In the genomic region with DNA sequence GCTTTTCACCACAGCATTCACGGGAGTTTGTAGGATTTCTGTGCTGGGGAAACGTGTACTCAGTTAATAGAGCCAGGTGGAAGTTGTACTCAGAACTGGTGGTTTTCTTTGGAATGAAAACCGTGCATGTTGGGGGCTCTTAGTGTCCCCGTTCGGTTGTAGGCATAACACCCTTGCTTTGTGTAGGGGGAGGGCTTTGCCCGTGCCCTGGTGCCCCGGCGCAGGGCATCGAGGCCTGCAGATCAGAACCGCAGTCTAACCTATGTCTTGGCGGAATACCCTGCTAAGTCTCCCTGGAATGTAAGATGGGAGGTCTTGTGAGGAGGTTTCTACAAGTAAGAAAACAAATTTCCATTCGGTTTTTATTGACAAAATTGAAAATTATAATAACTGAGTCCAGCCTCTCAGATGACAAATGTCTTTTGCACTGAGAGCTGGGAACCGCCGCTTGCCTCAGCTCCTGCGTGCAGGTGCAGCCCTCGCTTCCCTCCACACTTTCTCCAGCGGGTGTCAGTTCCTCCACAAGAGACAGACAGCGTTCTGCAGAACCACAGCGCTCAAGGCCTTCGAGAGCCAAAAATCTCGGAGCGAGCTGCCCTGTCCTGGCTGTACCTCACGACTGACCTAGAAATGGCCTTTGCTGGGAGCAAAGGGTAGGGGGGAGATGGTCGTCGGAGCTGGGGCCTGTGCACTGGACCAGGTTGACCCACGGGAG, we compare ENCODE assay signal across 10 cellular contexts. TPM values are rescaled to one million over a fixed set of nuclear protein-coding genes. Genes with fewer than 3 reads are reported as not detected.
DNase-seq lines count a peak whose midpoint lies in the region; ATAC-seq, FAIRE-seq and TF ChIP-seq lines count a peak whose summit lies in the region.
"Not testable (repeated sequence)": the region's sequence is repeated elsewhere in the genome, so short reads cannot be mapped to it uniquely, and the experiment has no call there.
"Had no signal": no experiment of that assay in that cellular context is flagged by ENCODE, and none has a peak within 500 bp of the region (broad histone marks: within the 10 kb centered on the region; RNA-seq: fewer than 3 reads in every experiment).

No MANE protein-coding gene starts in this region.

- TF ChIP-seq CTCF in SK-N-SH (IDR thresholded peaks at IDR 0.05); H1 (IDR thresholded peaks at IDR 0.05; ENCODE audit: control extremely low read depth in 1 of 3, insufficient read depth in 1 of 3, low read depth in 1 of 3, low read length in 3 of 3); stomach (IDR thresholded peaks at IDR 0.05): not testable (repeated sequence)

- not testable (repeated sequence) for H2BK20ac ChIP-seq in H1 (ENCODE audit: low read length)

- WGBS in SK-N-SH (ENCODE audit: low lambda C conversion rate): 53% methylated on average over 7 of the region's 26 CpGs
- WGBS in H1 (ENCODE audit: extremely low coverage in 1 of 2, insufficient coverage in 1 of 2, insufficient read length in 1 of 2, insufficient replicate concordance in 2 of 2, low coverage in 1 of 2, low lambda C conversion rate in 2 of 2, missing lambda C conversion rate in 1 of 2), 2 experiments: 35% methylated on average over 6 of the region's 26 CpGs; no CpG with 5 or more reads in 1 of the 2 experiments
- WGBS in neuronal stem cell (ENCODE audit: extremely low coverage in 2 of 2, insufficient read length in 2 of 2, insufficient replicate concordance in 1 of 2), 2 donors: no CpG with 5 or more reads among the region's 26 CpGs
- 43 to 68% (median 57%) methylated on average over 10 to 17 of the region's 26 CpGs; no CpG with 5 or more reads in 1 of the 5 donors for WGBS in stomach, 5 donors

- H3K9ac ChIP-seq in SK-N-SH: peak overlapping the region; percentile 51
- H3K9ac ChIP-seq in H1 (replicated peaks in 1 of 4; ENCODE audit: extremely low read depth in 1 of 4, low read depth in 3 of 4, low read length in 3 of 4); iPS-15b (ENCODE audit: low read depth, low read length); neuronal stem cell (ENCODE audit: low read depth, low read length, poor library complexity): not testable (repeated sequence)

- not testable (repeated sequence) for FAIRE-seq in H1 (lab: Jason Lieb, UNC)

- H3K4ac ChIP-seq in H1 (replicated peaks; ENCODE audit: insufficient read length, low read depth, low read length); neuronal stem cell (ENCODE audit: low read length): not testable (repeated sequence)

- intact Hi-C loops in stomach (cut with DNase I; ENCODE audit: low total_unique reads): not testable (repeated sequence)

- H4K5ac ChIP-seq in H1 (ENCODE audit: insufficient read length, low read depth, low read length): not testable (repeated sequence)

- H4K8ac ChIP-seq in H1 (ENCODE audit: extremely low read depth, insufficient read depth, low read length); neuronal stem cell (ENCODE audit: low read depth, low read length): not testable (repeated sequence)

- not testable (repeated sequence) for H2BK15ac ChIP-seq in H1 (ENCODE audit: low read length); neuronal stem cell (ENCODE audit: low read length)

- not testable (repeated sequence) for H3K9me3 ChIP-seq in CD8-positive, alpha-beta memory T cell (ENCODE audit: low read length); SK-N-SH; H1 (ENCODE audit: insufficient read depth in 2 of 2, low read depth in 1 of 2, low read length in 1 of 2); iPS-15b (ENCODE audit: control insufficient read depth, insufficient read depth, low read length); neuronal stem cell (replicated peaks in 1 of 2; ENCODE audit: control insufficient read depth in 2 of 2, insufficient read depth in 1 of 2, low read depth in 1 of 2, low read length in 2 of 2); stomach

- not testable (repeated sequence) for H3K9me2 ChIP-seq in SK-N-SH

- H3K23me2 ChIP-seq in H1 (ENCODE audit: low read depth, low read length): not testable (repeated sequence)

- not testable (repeated sequence) for TF ChIP-seq EP300 in SK-N-SH (IDR thresholded peaks at IDR 0.05; ENCODE audit: borderline replicate concordance in 1 of 2, low read depth in 1 of 2, low read length in 1 of 2); H1 (IDR thresholded peaks at IDR 0.05; ENCODE audit: borderline replicate concordance in 1 of 2, low read depth in 2 of 2, low read length in 2 of 2); stomach (IDR thresholded peaks at IDR 0.05)

- H3K79me1 ChIP-seq in H1 (ENCODE audit: low read depth, low read length); neuronal stem cell (ENCODE audit: low read depth, low read length): not testable (repeated sequence)

- not testable (repeated sequence) for H4K20me1 ChIP-seq in SK-N-SH (ENCODE audit: insufficient read depth); H1 (replicated peaks in 1 of 2; ENCODE audit: control insufficient read depth in 1 of 2, insufficient read depth in 2 of 2, low read length in 2 of 2)

- H3K9me3 Mint-ChIP-seq in CD8-positive, alpha-beta memory T cell; activated naive CD4-positive, alpha-beta T cell treated with anti-CD3 and anti-CD28 coated beads, Interleukin-2, amount 50 U/mL, for 72 hours: not testable (repeated sequence)

- H3K79me2 ChIP-seq in SK-N-SH (ENCODE audit: insufficient read depth); H1 (ENCODE audit: control insufficient read depth in 1 of 2, insufficient read depth in 2 of 2, low read length in 2 of 2): not testable (repeated sequence)

- POLR2A ChIA-PET in CD8-positive, alpha-beta memory T cell (lab: Charles Lee); SK-N-SH (lab: Yijun Ruan, JAX); H1 (lab: Charles Lee; ENCODE audit: partially characterized antibody): not testable (repeated sequence)

- H3K36me3 ChIP-seq in CD8-positive, alpha-beta memory T cell (ENCODE audit: insufficient read depth, low read length); SK-N-SH (replicated peaks in 1 of 2; ENCODE audit: control insufficient read depth in 1 of 2, insufficient read depth in 2 of 2, low read length in 1 of 2); H1 (ENCODE audit: control insufficient read depth in 2 of 4, insufficient read depth in 4 of 4, low read length in 3 of 4); iPS-15b (ENCODE audit: control insufficient read depth, insufficient read depth, low read length); neuronal stem cell (replicated peaks in 1 of 2; ENCODE audit: control insufficient read depth in 2 of 2, insufficient read depth in 2 of 2, low read length in 2 of 2); stomach: not testable (repeated sequence)

- peak overlapping the region; percentile 74 for H3K4me3 ChIP-seq in CD8-positive, alpha-beta memory T cell (ENCODE audit: low read length)
- H3K4me3 ChIP-seq in SK-N-SH (ENCODE audit: low read depth in 2 of 2, low read length in 1 of 2) (peak overlapping the region; percentile 50 to 65), H1 (ENCODE audit: extremely low read depth in 1 of 4, insufficient read depth in 2 of 4, low read depth in 3 of 4, low read length in 4 of 4) (peak overlapping the region in 2 of 4 experiments; percentile 31 to 58; a peak in 4 of 8 replicates), iPS-15b (ENCODE audit: low read depth, low read length) (peak overlapping the region; percentile 35), neuronal stem cell (ENCODE audit: low read length in 2 of 2) (peak overlapping the region in 1 of 2 donors; percentile 34), stomach (peak overlapping the region; percentile 42 to 49 (median 46))

- H3K36me3 Mint-ChIP-seq in CD8-positive, alpha-beta memory T cell; activated naive CD4-positive, alpha-beta T cell treated with anti-CD3 and anti-CD28 coated beads, Interleukin-2, amount 50 U/mL, for 72 hours: not testable (repeated sequence)

- H3K4me1 ChIP-seq in CD8-positive, alpha-beta memory T cell (ENCODE audit: insufficient read depth, low read length); SK-N-SH (ENCODE audit: control insufficient read depth in 1 of 2, insufficient read depth in 2 of 2, low read depth in 1 of 2, low read length in 1 of 2); H1 (replicated peaks in 1 of 4; ENCODE audit: control insufficient read depth in 3 of 4, insufficient read depth in 4 of 4, low read length in 3 of 4); iPS-15b (ENCODE audit: control insufficient read depth, insufficient read depth, low read length); neuronal stem cell (ENCODE audit: control insufficient read depth in 2 of 2, insufficient read depth in 1 of 2, low read depth in 1 of 2, low read length in 2 of 2); stomach: not testable (repeated sequence)

- not testable (repeated sequence) for H2AK5ac ChIP-seq in H1 (ENCODE audit: low read depth, low read length); neuronal stem cell (ENCODE audit: low read depth, low read length)

- H2AFZ ChIP-seq in SK-N-SH (ENCODE audit: low read depth); H1 (ENCODE audit: low read length); neuronal stem cell (ENCODE audit: low read length): not testable (repeated sequence)

- not testable (repeated sequence) for H2BK5ac ChIP-seq in H1 (ENCODE audit: low read depth, low read length); neuronal stem cell (ENCODE audit: low read length)

- CTCF ChIA-PET in CD8-positive, alpha-beta memory T cell (lab: Charles Lee); SK-N-SH (lab: Yijun Ruan, JAX); H1 (lab: Charles Lee; ENCODE audit: partially characterized antibody): not testable (repeated sequence)

- not testable (repeated sequence) for H4K91ac ChIP-seq in H1 (replicated peaks; ENCODE audit: insufficient read length, low read length); neuronal stem cell (ENCODE audit: low read depth, low read length, poor library complexity)

- not testable (repeated sequence) for H3K4me1 Mint-ChIP-seq in CD8-positive, alpha-beta memory T cell

- H3K27me3 ChIP-seq in CD8-positive, alpha-beta memory T cell (ENCODE audit: insufficient read depth, low read length, poor library complexity, severe bottlenecking); SK-N-SH (ENCODE audit: insufficient read depth); H1 (replicated peaks in 1 of 4; ENCODE audit: control insufficient read depth in 3 of 4, extremely low read depth in 1 of 4, insufficient read depth in 3 of 4, low read length in 3 of 4); iPS-15b (ENCODE audit: control insufficient read depth, insufficient read depth, low read length); neuronal stem cell (ENCODE audit: control insufficient read depth in 3 of 3, insufficient read depth in 3 of 3, low read depth in 1 of 3, low read length in 3 of 3); stomach: not testable (repeated sequence)

- not testable (repeated sequence) for H3K14ac ChIP-seq in H1 (ENCODE audit: insufficient read length); neuronal stem cell (ENCODE audit: low read length)

- H3K18ac ChIP-seq in H1 (ENCODE audit: extremely low read depth, low read length); neuronal stem cell (ENCODE audit: low read length): not testable (repeated sequence)

- not testable (repeated sequence) for H2BK120ac ChIP-seq in H1 (replicated peaks; ENCODE audit: low read depth, low read length); neuronal stem cell (ENCODE audit: low read depth, low read length)

- peak overlapping the region; percentile 91 to 96 (median 93) for H3K4me3 Mint-ChIP-seq in CD8-positive, alpha-beta memory T cell

- not testable (repeated sequence) for H3K56ac ChIP-seq in H1 (replicated peaks; ENCODE audit: insufficient read length, low read depth, low read length)

- peak in 1 of 5 donors; percentile 4 for DNase-seq in CD8-positive, alpha-beta memory T cell
- not testable (repeated sequence) for DNase-seq in SK-N-SH; activated naive CD4-positive, alpha-beta T cell treated with anti-CD3 and anti-CD28 coated beads, Interleukin-2, amount 50 U/mL, for 72 hours (ENCODE audit: low spot score in 2 of 2); H1 (ENCODE audit: low read depth in 1 of 2, low spot score in 2 of 2); neuronal stem cell (ENCODE audit: low spot score); stomach

- not testable (repeated sequence) for H3K27me3 Mint-ChIP-seq in CD8-positive, alpha-beta memory T cell

- peak overlapping the region; percentile 94 to 99 (median 98) for H3K27ac Mint-ChIP-seq in CD8-positive, alpha-beta memory T cell
- peak overlapping the region; percentile 96 to 99 for H3K27ac Mint-ChIP-seq in activated naive CD4-positive, alpha-beta T cell treated with anti-CD3 and anti-CD28 coated beads, Interleukin-2, amount 50 U/mL, for 72 hours

- not testable (repeated sequence) for H2BK12ac ChIP-seq in H1 (ENCODE audit: low read depth, low read length); neuronal stem cell (ENCODE audit: low read length)

- peak; percentile 10 for ATAC-seq in HG02571 (IDR thresholded peaks at IDR 0.05; ENCODE audit: unreplicated experiment)
- ATAC-seq in activated naive CD4-positive, alpha-beta T cell treated with anti-CD3 and anti-CD28 coated beads, Interleukin-2, amount 50 U/mL, for 72 hours: peak; percentile 6 to 48

- not testable (repeated sequence) for H3F3A ChIP-seq in SK-N-SH (replicated peaks; ENCODE audit: insufficient read depth)

- H3K27ac ChIP-seq in CD8-positive, alpha-beta memory T cell (ENCODE audit: low read depth, low read length): peak overlapping the region; percentile 86
- H3K27ac ChIP-seq in SK-N-SH (ENCODE audit: low read depth in 2 of 2, low read length in 1 of 2) (peak overlapping the region; percentile 75 to 78; a peak in 3 of 4 replicates), stomach (peak overlapping the region in 4 of 5 donors; percentile 74 to 85 (median 78))
- not testable (repeated sequence) for H3K27ac ChIP-seq in H1 (ENCODE audit: low read depth, low read length); neuronal stem cell (replicated peaks; ENCODE audit: low read length)

- not testable (repeated sequence) for TF ChIP-seq POLR2A in H1 (IDR thresholded peaks at IDR 0.05; ENCODE audit: control extremely low read depth in 1 of 2, low read depth in 2 of 2, low read length in 2 of 2); stomach (IDR thresholded peaks at IDR 0.05)

- TF ChIP-seq RAD21 in SK-N-SH (IDR thresholded peaks at IDR 0.05; ENCODE audit: low read length); H1 (IDR thresholded peaks at IDR 0.05 in 1 of 2, conservative IDR thresholded peaks at IDR 0.05 in 1 of 2; ENCODE audit: low read depth in 2 of 2, low read length in 2 of 2): not testable (repeated sequence)

- H3K23ac ChIP-seq in H1 (ENCODE audit: insufficient read length); neuronal stem cell (ENCODE audit: low read depth, low read length, poor library complexity): not testable (repeated sequence)

- peak overlapping the region; percentile 82 for H3K4me2 ChIP-seq in SK-N-SH
- H3K4me2 ChIP-seq in H1 (ENCODE audit: insufficient read depth in 1 of 2, low read depth in 2 of 2, low read length in 2 of 2): peak overlapping the region; percentile 64 to 66
- peak overlapping the region; percentile 11 for H3K4me2 ChIP-seq in neuronal stem cell (ENCODE audit: insufficient read depth, low read length, poor library complexity, severe bottlenecking)

RNA-seq across cellular contexts. Expression of a gene that starts 40.1 kb away (rescaled TPM):
- total RNA-seq in CD8-positive, alpha-beta memory T cell: not detected
- polyA plus RNA-seq in CD8-positive, alpha-beta memory T cell: not detected
- not detected in 2 replicates for polyA plus RNA-seq in SK-N-SH (2012; rRNA removed)
- polyA plus RNA-seq in SK-N-SH (2012; cell fraction: cytosol; rRNA removed): not detected in 2 replicates
- polyA plus RNA-seq in SK-N-SH (2012; cell fraction: nucleus; rRNA removed): not detected in 2 replicates
- total RNA-seq in activated naive CD4-positive, alpha-beta T cell treated with anti-CD3 and anti-CD28 coated beads, Interleukin-2, amount 50 U/mL, for 72 hours: not detected
- total RNA-seq in H1 (2021; fragmentation: NEBNext Ultra II Directional; extraction: Animal tissue kit (Norgen Biotek cat#: 25700)): not detected in 2 replicates
- not detected in 2 replicates for polyA plus RNA-seq in H1 (2011; rRNA removed)
- not detected for polyA plus RNA-seq in H1 (2011; cell fraction: cytosol; rRNA removed)
- polyA plus RNA-seq in H1 (2011; cell fraction: nucleus; rRNA removed): not detected
- polyA plus RNA-seq in H1 (2012, experiment 1 of 2): not detected in 4 replicates
- not detected for polyA plus RNA-seq in H1 (2012, experiment 2 of 2)
- not detected for polyA plus RNA-seq in H1 (2013, experiment 1 of 2)
- not detected for polyA plus RNA-seq in H1 (2013, experiment 2 of 2)
- polyA minus RNA-seq in H1 (2011; rRNA and poly(A)+ RNA removed): not detected in 2 replicates
- polyA minus RNA-seq in H1 (2011; cell fraction: cytosol; rRNA and poly(A)+ RNA removed): not detected
- polyA minus RNA-seq in H1 (2011; cell fraction: nucleus; rRNA and poly(A)+ RNA removed): not detected
- not detected for polyA plus RNA-seq in neuronal stem cell (2013, experiment 1 of 2)
- polyA plus RNA-seq in neuronal stem cell (2013, experiment 2 of 2): not detected
- total RNA-seq in stomach: not detected
- polyA plus RNA-seq in stomach: not detected
- total RNA-seq: H4, SJSA1 had no signal

RNA-seq across cellular contexts. Expression of a gene that starts 47.9 kb away (rescaled TPM):
- total RNA-seq in CD8-positive, alpha-beta memory T cell: 10 to 100 TPM; 23.2 to 24.5 TPM
- 20.3 TPM for polyA plus RNA-seq in CD8-positive, alpha-beta memory T cell
- polyA plus RNA-seq in SK-N-SH (2012; rRNA removed) (47.5 and 63.9 TPM in 2 replicates), H1 (2011; rRNA removed) (3.8 and 7.9 TPM in 2 replicates), stomach (1 to 10 TPM; 7.6 to 9.1 (median 8.1) TPM)
- 26.3 and 27.8 TPM in 2 replicates for polyA plus RNA-seq in SK-N-SH (2012; cell fraction: cytosol; rRNA removed)
- 161 and 279 TPM in 2 replicates for polyA plus RNA-seq in SK-N-SH (2012; cell fraction: nucleus; rRNA removed)
- total RNA-seq in activated naive CD4-positive, alpha-beta T cell treated with anti-CD3 and anti-CD28 coated beads, Interleukin-2, amount 50 U/mL, for 72 hours: 10 to 100 TPM; 41.4 to 55.9 TPM
- total RNA-seq in H1 (2021; fragmentation: NEBNext Ultra II Directional; extraction: Animal tissue kit (Norgen Biotek cat#: 25700)): 9.3 and 9.4 TPM in 2 replicates
- polyA plus RNA-seq in H1 (2011; cell fraction: cytosol; rRNA removed): 6.4 TPM
- polyA plus RNA-seq in H1 (2011; cell fraction: nucleus; rRNA removed): 17.2 TPM
- 6.4 to 8.0 TPM (median 6.9 TPM) in 4 replicates for polyA plus RNA-seq in H1 (2012, experiment 1 of 2)
- polyA plus RNA-seq in H1 (2012, experiment 2 of 2): 0.75 TPM
- 3.7 TPM for polyA plus RNA-seq in H1 (2013, experiment 1 of 2)
- 3.2 TPM for polyA plus RNA-seq in H1 (2013, experiment 2 of 2)
- polyA minus RNA-seq in H1 (2011; rRNA and poly(A)+ RNA removed): 13.0 and 17.4 TPM in 2 replicates
- 4.5 TPM for polyA minus RNA-seq in H1 (2011; cell fraction: cytosol; rRNA and poly(A)+ RNA removed)
- 7.6 TPM for polyA minus RNA-seq in H1 (2011; cell fraction: nucleus; rRNA and poly(A)+ RNA removed)
- 18.7 TPM for polyA plus RNA-seq in neuronal stem cell (2013, experiment 1 of 2)
- polyA plus RNA-seq in neuronal stem cell (2013, experiment 2 of 2): 18.2 TPM
- total RNA-seq in stomach: 10 to 100 TPM in 4 of 5 donors, 1 to 10 TPM in 1; 5.8 to 33.0 (median 17.5) TPM

Comparison
In these comparisons a context has a peak if more than half of its experiments do, and no peak if none do; other contexts are left out.
1. H3K4me2 ChIP-seq: peak in every context shown above with its lines; median percentile 82 in SK-N-SH; 65 in H1; 11 in neuronal stem cell.